ENCODE assay signal across 1 cellular context in the genomic region with DNA sequence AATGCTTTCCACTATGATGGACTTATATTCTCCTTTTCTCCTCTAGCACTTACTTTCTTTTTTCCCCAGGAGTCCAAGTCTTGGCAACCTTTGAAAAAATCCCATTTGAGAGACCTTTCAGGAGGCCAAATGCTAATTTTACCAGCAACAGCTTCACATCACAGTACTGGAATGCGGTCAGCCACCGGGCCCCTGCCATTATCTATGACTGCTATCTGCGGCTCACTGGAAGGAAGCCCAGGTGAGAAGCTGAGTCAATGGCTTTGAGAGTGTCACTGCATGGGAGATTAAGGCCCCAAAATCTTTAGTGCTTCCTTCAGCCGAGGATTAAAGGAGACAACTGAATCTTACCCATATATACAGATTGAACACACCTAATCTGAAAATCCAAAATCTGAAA.
TF ChIP-seq lines count a peak whose summit lies in the region.

No MANE protein-coding gene starts in this region.

TF ChIP-seq in HCT116, 20 proteins besides CTCF, POLR2A, EP300 and RAD21 (continued from another document):
- TF ChIP-seq REST (IDR thresholded peaks at IDR 0.05; ENCODE audit: low read depth) (no peak), ZFX (IDR thresholded peaks at IDR 0.05) (no peak), CBX3 (IDR thresholded peaks at IDR 0.05; ENCODE audit: low read depth) (no peak), SIN3A (IDR thresholded peaks at IDR 0.05; ENCODE audit: low read depth) (no peak), JUND (IDR thresholded peaks at IDR 0.05) (no peak), POLR2AphosphoS5 (IDR thresholded peaks at IDR 0.05; ENCODE audit: low read depth, low read length) (no peak)
